Comparison of ENCODE assay signal across 1 cellular context in the genomic region with DNA sequence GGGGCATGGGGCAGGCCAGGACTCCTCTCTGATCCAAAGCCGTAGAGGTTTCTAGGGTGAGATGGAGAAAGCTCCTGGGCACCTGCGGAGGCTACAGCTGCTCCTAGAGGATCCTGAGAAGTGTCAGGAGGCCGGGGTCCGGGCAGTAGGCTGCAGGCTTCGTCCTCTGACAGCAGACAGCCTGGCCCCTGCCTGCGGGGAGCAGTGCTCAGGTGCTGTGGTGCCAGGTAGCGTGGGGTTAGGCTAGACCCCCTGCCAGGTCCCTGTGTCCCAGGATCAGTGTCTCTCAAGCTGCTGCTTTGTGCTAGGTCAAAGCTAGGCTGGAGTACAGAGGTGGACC.
TF ChIP-seq lines count a peak whose summit lies in the region.

No MANE protein-coding gene starts in this region.

TF ChIP-seq in HCT116, 20 proteins besides CTCF, POLR2A, EP300 and RAD21:
- TF ChIP-seq SP1 (IDR thresholded peaks at IDR 0.05; ENCODE audit: low read depth) (no peak), POLR2AphosphoS5 (IDR thresholded peaks at IDR 0.05; ENCODE audit: low read depth, low read length) (no peak), CEBPB (IDR thresholded peaks at IDR 0.05; ENCODE audit: low read depth) (no peak), FOSL1 (IDR thresholded peaks at IDR 0.05; ENCODE audit: low read depth) (no peak), EZH2phosphoT487 (IDR thresholded peaks at IDR 0.05; ENCODE audit: borderline replicate concordance) (no peak), SIN3A (IDR thresholded peaks at IDR 0.05; ENCODE audit: low read depth) (no peak), REST (IDR thresholded peaks at IDR 0.05; ENCODE audit: low read depth) (no peak), ZFX (IDR thresholded peaks at IDR 0.05) (no peak), JUND (IDR thresholded peaks at IDR 0.05) (no peak), TCF7L2 (IDR thresholded peaks at IDR 0.05; ENCODE audit: borderline replicate concordance, extremely low read depth, insufficient read depth, insufficient read length) (no peak), YY1 (IDR thresholded peaks at IDR 0.05; ENCODE audit: extremely low read depth, insufficient replicate concordance, low read depth, low read length) (no peak), ZNF274 (IDR thresholded peaks at IDR 0.05; ENCODE audit: low read depth, low read length) (no peak), EZH2 (IDR thresholded peaks at IDR 0.05) (no peak)
- TF ChIP-seq, protein P1, sequence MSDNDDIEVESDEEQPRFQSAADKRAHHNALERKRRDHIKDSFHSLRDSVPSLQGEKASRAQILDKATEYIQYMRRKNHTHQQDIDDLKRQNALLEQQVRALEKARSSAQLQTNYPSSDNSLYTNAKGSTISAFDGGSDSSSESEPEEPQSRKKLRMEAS (IDR thresholded peaks at IDR 0.05): no peak
